ENCODE assay signal across 16 cellular contexts in genomic region chr4:108204518-108204917, GRCh38. TPM values are rescaled to one million over a fixed set of nuclear protein-coding genes. Genes with fewer than 3 reads are reported as not detected.
"Had no signal": no experiment of that assay in that cellular context is flagged by ENCODE, and none has a peak within 500 bp of the region (broad histone marks: within the 10 kb centered on the region; RNA-seq: fewer than 3 reads in every experiment).

No MANE protein-coding gene starts in this region.

- H3K4me1 Mint-ChIP-seq: memory B cell had no signal

- H3K27me3 Mint-ChIP-seq: activated naive CD4-positive, alpha-beta T cell treated with anti-CD3 and anti-CD28 coated beads, Interleukin-2, amount 10 ng/mL, durations not matched to agents 7 days and 5 days had no signal

- H3K27me3 ChIP-seq: gastrocnemius medialis had no signal

- H3K9me3 Mint-ChIP-seq: activated naive CD4-positive, alpha-beta T cell treated with anti-CD3 and anti-CD28 coated beads, Interleukin-2, amount 10 ng/mL, durations not matched to agents 7 days and 5 days; activated T-helper 1 cell treated with anti-CD3 and anti-CD28 coated beads, Interleukin-12 subunit alpha, Interleukin-12 subunit beta, Interleukin-2, Interleukin-4 antibody, amounts not matched to agents 30 ng/mL and 10 ng/mL and 1 ng/mL, durations not matched to agents 14 hours and 24 hours and 36 hours; memory B cell had no signal

- H3K9me3 ChIP-seq: gastrocnemius medialis, heart right ventricle, left ventricle myocardium inferior, thoracic aorta had no signal

- H3K4me1 ChIP-seq: gastrocnemius medialis, heart right ventricle, left ventricle myocardium inferior had no signal

- H3K27ac ChIP-seq: coronary artery, gastrocnemius medialis, heart right ventricle, left ventricle myocardium inferior, thoracic aorta had no signal

- H3K27ac Mint-ChIP-seq: activated naive CD4-positive, alpha-beta T cell treated with anti-CD3 and anti-CD28 coated beads, Interleukin-2, amount 10 ng/mL, durations not matched to agents 7 days and 5 days; memory B cell; nephron had no signal

- H3K36me3 Mint-ChIP-seq: memory B cell had no signal

- H3K4me3 ChIP-seq: coronary artery, gastrocnemius medialis, heart right ventricle, left ventricle myocardium inferior, thoracic aorta had no signal

- H3K4me3 Mint-ChIP-seq: activated naive CD4-positive, alpha-beta T cell treated with anti-CD3 and anti-CD28 coated beads, Interleukin-2, amount 10 ng/mL, durations not matched to agents 7 days and 5 days; activated T-helper 1 cell treated with anti-CD3 and anti-CD28 coated beads, Interleukin-12 subunit alpha, Interleukin-12 subunit beta, Interleukin-2, Interleukin-4 antibody, amounts not matched to agents 30 ng/mL and 10 ng/mL and 1 ng/mL, durations not matched to agents 14 hours and 24 hours and 36 hours; memory B cell; nephron had no signal

- ATAC-seq: gastrocnemius medialis, heart right ventricle had no signal

- H3K36me3 ChIP-seq: gastrocnemius medialis, heart right ventricle, left ventricle myocardium inferior, thoracic aorta had no signal

- DNase-seq: activated CD4-positive, alpha-beta T cell treated with anti-CD3 and anti-CD28 coated beads for 4 hours; activated naive CD4-positive, alpha-beta T cell treated with anti-CD3 and anti-CD28 coated beads, Interleukin-2, amount 10 ng/mL, durations not matched to agents 7 days and 5 days; aorta; effector CD4-positive, alpha-beta T cell; gastrocnemius medialis; heart right ventricle; left ventricle myocardium inferior; occipital lobe; stimulated activated CD4-positive, alpha-beta T cell treated with anti-CD3 and anti-CD28 coated beads, Interleukin-12 subunit alpha, Interleukin-12 subunit beta, amount 100 ng/mL, for 4 hours; stimulated activated naive CD4-positive, alpha-beta T cell treated with Interleukin-2 at 50 U/mL for 16 hours had no signal

RNA-seq across cellular contexts. Expression of gene LEF1, which starts 35.8 kb away (rescaled TPM):
- total RNA-seq: pulmonary artery endothelial cell had no signal
